ENCODE assay signal across 27 cellular contexts in the genomic region with DNA sequence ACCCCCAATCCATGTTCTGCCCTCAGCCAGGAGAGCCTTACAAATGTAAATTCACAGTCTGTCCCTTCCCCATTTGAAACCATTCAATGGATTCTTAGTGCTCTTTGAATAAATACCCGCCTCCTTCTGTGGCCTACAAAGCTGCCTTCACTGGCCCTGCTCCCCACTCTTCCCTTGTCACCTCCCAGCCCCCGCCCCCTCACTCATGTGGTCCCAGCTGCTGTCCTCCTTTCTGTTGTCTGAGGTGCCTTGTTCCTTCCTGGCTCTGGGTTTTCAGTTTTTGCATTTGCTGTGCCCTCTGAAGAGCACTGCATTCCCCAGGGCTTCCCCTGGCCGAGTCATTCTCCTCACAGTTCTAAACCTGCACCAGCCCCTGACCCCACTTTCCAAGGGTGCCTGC. TPM values are rescaled to one million over a fixed set of nuclear protein-coding genes. Genes with fewer than 3 reads are reported as not detected.
DNase-seq lines count a peak whose midpoint lies in the region; ATAC-seq, FAIRE-seq and TF ChIP-seq lines count a peak whose summit lies in the region.
"Had no signal": no experiment of that assay in that cellular context is flagged by ENCODE, and none has a peak within 500 bp of the region (broad histone marks: within the 10 kb centered on the region; RNA-seq: fewer than 3 reads in every experiment).

No MANE protein-coding gene starts in this region.

- WGBS in IMR-90 (ENCODE audit: extremely low coverage in 2 of 2, insufficient read length in 1 of 2), 2 experiments, result 86% methylated on average over 1 of the region's 3 CpGs; no CpG with 5 or more reads in 1 of the 2 experiments
- WGBS in K562 (ENCODE audit: insufficient coverage, low coverage, missing lambda C conversion rate), result 39% methylated on average over 3 of the region's 3 CpGs

- no peak overlapping the region for H4K5ac ChIP-seq in IMR-90 (ENCODE audit: low read depth, low read length)

- no peak overlapping the region for H2BK20ac ChIP-seq in IMR-90 (ENCODE audit: low read depth, low read length)

- H3K18ac ChIP-seq in IMR-90 (ENCODE audit: low read depth, low read length), result no peak overlapping the region

- peak overlapping the region; percentile 29 for H3K4me3 Mint-ChIP-seq in neural crest cell
- H3K4me3 Mint-ChIP-seq in mesothelial cell of epicardium, result no peak overlapping the region
- H3K4me3 Mint-ChIP-seq: activated naive CD4-positive, alpha-beta T cell treated with anti-CD3 and anti-CD28 coated beads, Interleukin-2, amount 50 U/mL, for 24 hours; stimulated activated memory B cell treated with anti-CD40 and anti-IgM and Interleukin-4, amounts not matched to agents 10 μg/mL and 1 μg/mL and 100 μg/mL, for 72 hours had no signal

- H3K9me3 ChIP-seq in BLaER1 treated with 17β-estradiol and CSF1 and Interleukin-3, amounts not matched to agents 10 nM and 100 nM (replicated peaks in 1 of 11), result peaks cover 0 to 24% (median 9%) of the 10 kb centered on the region in 11 experiments; a peak in 12 of 22 replicates
- H3K9me3 ChIP-seq in IMR-90 (ENCODE audit: control insufficient read depth, insufficient read depth, low read length) (no peaks in the 10 kb centered on the region; the same call in 1 of the 2 replicates), K562 (replicated peaks; ENCODE audit: control insufficient read depth, insufficient read depth, low read depth, low read length) (no peaks in the 10 kb centered on the region)
- H3K9me3 ChIP-seq: esophagus squamous epithelium, thoracic aorta had no signal

- H3K4me1 ChIP-seq in BLaER1 treated with 17β-estradiol and CSF1 and Interleukin-3, amounts not matched to agents 10 nM and 100 nM, result peaks cover 40 to 51% (median 45%) of the 10 kb centered on the region in 10 experiments
- H3K4me1 ChIP-seq in IMR-90 (ENCODE audit: control insufficient read depth, insufficient read depth, low read length), result peaks cover 5% of the 10 kb centered on the region
- peaks cover 28 to 31% of the 10 kb centered on the region in 2 experiments; a peak in 4 of 5 replicates for H3K4me1 ChIP-seq in K562 (replicated peaks in 1 of 2; ENCODE audit: control insufficient read depth in 2 of 2, insufficient read depth in 2 of 2, low read length in 2 of 2)

- H3K4me2 ChIP-seq in BLaER1 treated with 17β-estradiol and CSF1 and Interleukin-3, amounts not matched to agents 10 nM and 100 nM, result peak overlapping the region; percentile 42 to 76 (median 57)
- H3K4me2 ChIP-seq in IMR-90 (ENCODE audit: low read depth, low read length), result no peak overlapping the region
- no peak overlapping the region for H3K4me2 ChIP-seq in K562 (ENCODE audit: insufficient read depth, low read length)

- H4K20me1 ChIP-seq in BLaER1 treated with 17β-estradiol and CSF1 and Interleukin-3, amounts not matched to agents 10 nM and 100 nM, result peaks cover 0 to 15% (median 0%) of the 10 kb centered on the region in 11 experiments; a peak in 3 of 22 replicates
- H4K20me1 ChIP-seq in IMR-90 (ENCODE audit: insufficient read depth, low read length), result no peaks in the 10 kb centered on the region
- no peaks in the 10 kb centered on the region for H4K20me1 ChIP-seq in K562 (replicated peaks; ENCODE audit: control insufficient read depth, insufficient read depth, low read length)

- no peak for TF ChIP-seq EP300 in K562 (IDR thresholded peaks at IDR 0.05; ENCODE audit: low read length)

- H2AK5ac ChIP-seq in IMR-90 (ENCODE audit: low read depth, low read length), result no peak overlapping the region

- H3K79me2 ChIP-seq in K562 (ENCODE audit: control insufficient read depth, insufficient read depth, low read length), result no peaks in the 10 kb centered on the region

- in situ Hi-C loops in IMR-90 (cut with MboI; ENCODE audit: low sequenced_read_pairs) (no loop called here), K562 (cut with MboI) (no loop called here)

- H3K4ac ChIP-seq in IMR-90 (ENCODE audit: low read depth, low read length), result no peak overlapping the region

- H3K9ac ChIP-seq in BLaER1 treated with 17β-estradiol and CSF1 and Interleukin-3, amounts not matched to agents 10 nM and 100 nM, result no peak overlapping the region; a peak in 1 of 22 replicates
- no peak overlapping the region for H3K9ac ChIP-seq in IMR-90 (ENCODE audit: low read depth, low read length)
- H3K9ac ChIP-seq in K562 (ENCODE audit: insufficient read depth in 1 of 2, low read depth in 2 of 2, low read length in 2 of 2), result peak overlapping the region in 1 of 2 experiments; percentile 62; a peak in 1 of 4 replicates

- no peak overlapping the region for H3K4me3 ChIP-seq in BLaER1 treated with 17β-estradiol and CSF1 and Interleukin-3, amounts not matched to agents 10 nM and 100 nM
- H3K4me3 ChIP-seq in IMR-90 (ENCODE audit: insufficient read depth, low read depth, low read length), result no peak overlapping the region
- H3K4me3 ChIP-seq in K562, result no peak overlapping the region
- H3K4me3 ChIP-seq: cardiac muscle cell, esophagus squamous epithelium, spleen, thoracic aorta had no signal

- TF ChIP-seq RAD21 in IMR-90 (IDR thresholded peaks at IDR 0.05; ENCODE audit: low read length) (no peak), K562 (CRISPR knock-in tag; conservative IDR thresholded peaks at IDR 0.05 in 1 of 2, IDR thresholded peaks at IDR 0.05 in 1 of 2) (no peak)

- H2BK120ac ChIP-seq in IMR-90 (ENCODE audit: low read depth, low read length), result 0 out of 2 replicates have a peak overlapping the region, but pooled peaks have one; percentile 1

- dilution Hi-C loops in IMR-90 (cut with HindIII; ENCODE audit: low sequenced_read_pairs, unreplicated experiment), result no loop called here

- TF ChIP-seq CTCF in IMR-90 (conservative IDR thresholded peaks at IDR 0.05; ENCODE audit: low read depth, low read length) (no peak), K562 (IDR thresholded peaks at IDR 0.05 in 2 of 3, conservative IDR thresholded peaks at IDR 0.05 in 1 of 3; ENCODE audit: insufficient read depth in 2 of 3, low read depth in 1 of 3, low read length in 3 of 3) (no peak), neural crest cell (conservative IDR thresholded peaks at IDR 0.05) (no peak), mesothelial cell of epicardium (IDR thresholded peaks at IDR 0.05; ENCODE audit: unreplicated experiment) (no peak)

- H3K36me3 ChIP-seq in BLaER1 treated with 17β-estradiol and CSF1 and Interleukin-3, amounts not matched to agents 10 nM and 100 nM, result peaks cover 0 to 14% (median 9%) of the 10 kb centered on the region in 11 experiments; a peak in 20 of 22 replicates
- H3K36me3 ChIP-seq in IMR-90 (ENCODE audit: control insufficient read depth, insufficient read depth, low read length), result 0 out of 2 replicates have a peak, but pooled peaks cover 2% of the 10 kb centered on the region
- H3K36me3 ChIP-seq in K562 (ENCODE audit: control insufficient read depth, insufficient read depth, low read length), result peaks cover 14% of the 10 kb centered on the region; the same call in 2 of the 3 replicates
- H3K36me3 ChIP-seq: cardiac muscle cell, thoracic aorta had no signal

- no peak overlapping the region for H2AFZ ChIP-seq in IMR-90 (replicated peaks; ENCODE audit: low read length, poor library complexity)
- H2AFZ ChIP-seq in K562 (ENCODE audit: low read depth, low read length), result peak overlapping the region; percentile 54; the same call in 1 of the 2 replicates

- no peak overlapping the region for H4K8ac ChIP-seq in IMR-90 (ENCODE audit: low read depth in 2 of 2, low read length in 2 of 2)

- DNase-seq in IMR-90, result no peak
- peak in 1 of 4 experiments; percentile 24 for DNase-seq in K562 (ENCODE audit: extremely low read depth in 1 of 4, low spot score in 3 of 4)
- DNase-seq in neural crest cell (ENCODE audit: low read depth, low spot score), result no peak
- no peak for DNase-seq in NCI-H2029 treated with DMSO at 0.1 percent for 48 hours (lab: John Stamatoyannopoulos, UW)
- DNase-seq in NCI-H510A treated with DMSO at 0.1 percent for 48 hours (lab: John Stamatoyannopoulos, UW), result no peak
- DNase-seq in EL, result no peak
- DNase-seq in mesothelial cell of epicardium (ENCODE audit: low spot score in 2 of 2, unreplicated experiment in 2 of 2), result no peak
- DNase-seq: activated CD4-positive, alpha-beta T cell treated with anti-CD3 and anti-CD28 coated beads for 4 hours; activated T-cell treated with anti-CD3 and anti-CD28 coated beads, Interleukin-2, amount 50 U/mL, for 72 hours; anterior cingulate cortex; CD4-positive, CD25-positive, alpha-beta regulatory T cell; cortex of kidney; esophagus squamous epithelium; kidney glomerular epithelial cell; NCI-H1105; NCI-H2029; NCI-H2227 treated with DMSO at 0.1 percent for 48 hours; NCI-H748 treated with DMSO at 0.1 percent for 48 hours; nucleus accumbens; spleen; stimulated activated CD4-positive, alpha-beta T cell treated with anti-CD3 and anti-CD28 coated beads, Interleukin-4, amount 100 ng/mL, for 1 hour had no signal

- FAIRE-seq in K562 (lab: Jason Lieb, UNC), result no peak

- peaks cover 0 to 16% (median 14%) of the 10 kb centered on the region in 11 experiments; a peak in 18 of 22 replicates for H3K27me3 ChIP-seq in BLaER1 treated with 17β-estradiol and CSF1 and Interleukin-3, amounts not matched to agents 10 nM and 100 nM
- H3K27me3 ChIP-seq in IMR-90 (ENCODE audit: control insufficient read depth, insufficient read depth, low read length) (no peaks in the 10 kb centered on the region), K562 (ENCODE audit: control insufficient read depth in 2 of 2, insufficient read depth in 2 of 2, low read length in 2 of 2) (no peaks in the 10 kb centered on the region)
- H3K27me3 ChIP-seq: esophagus squamous epithelium, spleen had no signal

- peak overlapping the region; percentile 57 for H3K27ac Mint-ChIP-seq in neural crest cell (ENCODE audit: unreplicated experiment)
- H3K27ac Mint-ChIP-seq in mesothelial cell of epicardium, result no peak overlapping the region
- H3K27ac Mint-ChIP-seq: activated naive CD4-positive, alpha-beta T cell treated with anti-CD3 and anti-CD28 coated beads, Interleukin-2, amount 50 U/mL, for 24 hours; activated T-cell treated with anti-CD3 and anti-CD28 coated beads, Interleukin-2, amount 50 U/mL, for 72 hours had no signal

- CTCF ChIA-PET in IMR-90 (lab: Yijun Ruan, JAX) (no interaction called here), K562 (lab: Yijun Ruan, JAX; ENCODE audit: low intra/inter-chr PET ratio) (no interaction called here)

- H2BK5ac ChIP-seq in IMR-90 (ENCODE audit: low read depth, low read length, poor library complexity, severe bottlenecking), result no peak overlapping the region

- BruUV-seq in IMR-90 (replicated peaks; lab: Mats Ljungman, UMichigan) (no TSS peak), K562 (replicated peaks; lab: Mats Ljungman, UMichigan) (no TSS peak)

- H3K9me1 ChIP-seq in IMR-90 (ENCODE audit: insufficient read depth, low read length), result peaks cover 14% of the 10 kb centered on the region; the same call in 1 of the 2 replicates
- no peaks in the 10 kb centered on the region for H3K9me1 ChIP-seq in K562 (ENCODE audit: control insufficient read depth, insufficient read depth, low read length)

- H3K79me1 ChIP-seq in IMR-90 (ENCODE audit: low read depth in 1 of 2, low read length in 2 of 2), result no peaks in the 10 kb centered on the region

- H2BK15ac ChIP-seq in IMR-90 (ENCODE audit: low read depth, low read length), result no peak overlapping the region

- POLR2A ChIA-PET in IMR-90 (lab: Charles Lee; ENCODE audit: unreplicated experiment) (interaction anchor here (0.6 kb wide), 1 partner anchor 25 kb away, joined by 9 read pairs; no protein-coding TSS in a partner anchor), K562 (lab: Yijun Ruan, JAX) (interaction anchor here (1.0 to 6.2 kb wide), 3 partner anchors 9 to 15 kb away, joined by 3 to 67 read pairs (median 26); partner anchors contain the start of genes IFT122 and MBD4)

- H3K27me3 Mint-ChIP-seq in neural crest cell (ENCODE audit: low read depth) (peaks cover 6% of the 10 kb centered on the region), mesothelial cell of epicardium (ENCODE audit: low read depth) (peaks cover 14% of the 10 kb centered on the region)
- H3K27me3 Mint-ChIP-seq: stimulated activated memory B cell treated with anti-CD40 and anti-IgM and Interleukin-4, amounts not matched to agents 10 μg/mL and 1 μg/mL and 100 μg/mL, for 72 hours had no signal

- no peak overlapping the region for H3K14ac ChIP-seq in IMR-90 (replicated peaks; ENCODE audit: low read depth, low read length)

- TF ChIP-seq POLR2A in IMR-90 (IDR thresholded peaks at IDR 0.05; ENCODE audit: low read depth, low read length) (no peak), K562 (conservative IDR thresholded peaks at IDR 0.05) (no peak)

- no peak overlapping the region for H2AK9ac ChIP-seq in IMR-90 (replicated peaks; ENCODE audit: low read depth, low read length, poor library complexity)

- ATAC-seq in IMR-90 (ENCODE audit: low read depth) (no peak), K562 (no peak)
- ATAC-seq: SK-N-SH treated with all-trans-retinoic acid at 6 μM for 48 hours; stimulated activated memory B cell treated with anti-CD40 and anti-IgM and Interleukin-4, amounts not matched to agents 10 μg/mL and 1 μg/mL and 100 μg/mL, for 72 hours had no signal

- H3K4me1 Mint-ChIP-seq in neural crest cell (peaks cover 49% of the 10 kb centered on the region), mesothelial cell of epicardium (peaks cover 12% of the 10 kb centered on the region)

- H3K36me3 Mint-ChIP-seq in neural crest cell (ENCODE audit: low read depth) (peaks cover 6% of the 10 kb centered on the region), mesothelial cell of epicardium (no peaks in the 10 kb centered on the region)

- intact Hi-C loops in IMR-90 (cut with micrococcal nuclease) (no loop called here), K562 (cut with micrococcal nuclease) (no loop called here)

- H3K56ac ChIP-seq in IMR-90 (ENCODE audit: extremely low read depth, insufficient read depth, low read length), result no peak overlapping the region

- no peak overlapping the region for H3K23ac ChIP-seq in IMR-90 (ENCODE audit: low read depth, low read length)

- peak overlapping the region in 10 of 11 experiments; percentile 20 to 78 (median 60); a peak in 17 of 22 replicates for H3K27ac ChIP-seq in BLaER1 treated with 17β-estradiol and CSF1 and Interleukin-3, amounts not matched to agents 10 nM and 100 nM
- H3K27ac ChIP-seq in IMR-90 (ENCODE audit: insufficient read depth, low read length) (no peak overlapping the region), K562 (ENCODE audit: extremely low read depth, low read depth, low read length) (no peak overlapping the region)
- H3K27ac ChIP-seq: cardiac muscle cell, esophagus squamous epithelium, thoracic aorta had no signal

- H4K91ac ChIP-seq in IMR-90 (ENCODE audit: insufficient read depth, low read depth, low read length), result no peak overlapping the region

- H3K9me3 Mint-ChIP-seq in neural crest cell, result no peaks in the 10 kb centered on the region
- H3K9me3 Mint-ChIP-seq in mesothelial cell of epicardium, result no peaks in the 10 kb centered on the region
- H3K9me3 Mint-ChIP-seq: activated naive CD4-positive, alpha-beta T cell treated with anti-CD3 and anti-CD28 coated beads, Interleukin-2, amount 50 U/mL, for 24 hours had no signal

RNA-seq across cellular contexts. Expression of gene EFCAB12, which starts 3.2 kb away (rescaled TPM):
- total RNA-seq in IMR-90 (2012; rRNA removed) (under 0.01 TPM in 2 replicates), K562 (2014; rRNA removed) (0.45 and 0.54 TPM in 2 replicates), K562 (2014; rRNA removed; fragmentation: Illumina TruSeq; extraction: Trizol) (0.29 and 0.44 TPM in 2 replicates), K562 (2015; rRNA removed; fragmentation: Illumina TruSeq; extraction: Trizol) (0.72 and 0.76 TPM in 2 replicates), K562 (2021) (0.95 and 1.1 TPM in 2 replicates), neural crest cell (3.1 and 4.0 TPM in 2 replicates), mesothelial cell of epicardium (0.74 to 1.1 TPM (median 0.80 TPM) in 3 replicates)
- polyA plus RNA-seq in IMR-90 (2012; rRNA removed) (0.09 and 0.17 TPM in 2 replicates), K562 (2011; rRNA removed) (0.56 and 0.57 TPM in 2 replicates), K562 (2014; fragmentation: Illumina TruSeq; extraction: Trizol) (0.76 and 0.95 TPM in 2 replicates), K562 (2014; fragmentation: Nextera tagmentation; extraction: Ambion mirVana) (under 1 TPM in 1 of 2 experiments, not detected in 1; 0.08 TPM), K562 (2014; rRNA removed) (0.56 and 0.69 TPM in 2 replicates)
- 0.02 and 0.04 TPM in 2 replicates for polyA plus RNA-seq in IMR-90 (2012; cell fraction: cytosol; rRNA removed)
- polyA plus RNA-seq in IMR-90 (2012; cell fraction: nucleus; rRNA removed; ENCODE audit: low replicate concordance), result 0.41 and 0.62 TPM in 2 replicates
- total RNA-seq in K562 (2011; cell fraction: chromatin; rRNA removed; ENCODE audit: low replicate concordance), result 2.6 and 4.9 TPM in 2 replicates
- total RNA-seq in K562 (2011; cell fraction: nucleolus; rRNA removed), result 1.3 and 1.5 TPM in 2 replicates
- total RNA-seq in K562 (2011; cell fraction: nucleoplasm; rRNA removed), result 2.2 and 4.1 TPM in 2 replicates
- polyA plus RNA-seq in K562 (2011; cell fraction: cytosol; rRNA removed), result 0.31 and 0.46 TPM in 2 replicates
- polyA plus RNA-seq in K562 (2011; cell fraction: nucleus; rRNA removed), result 2.7 and 8.5 TPM in 2 replicates
- polyA plus RNA-seq in K562 (2012), result 1.3 and 1.5 TPM in 2 replicates
- polyA minus RNA-seq in K562 (2011; rRNA and poly(A)+ RNA removed), result 0.46 and 0.93 TPM in 2 replicates
- polyA minus RNA-seq in K562 (2011; cell fraction: cytosol; rRNA and poly(A)+ RNA removed), result not detected in 2 replicates
- polyA minus RNA-seq in K562 (2011; cell fraction: nucleus; rRNA and poly(A)+ RNA removed), result 1.4 and 1.5 TPM in 2 replicates

RNA-seq across cellular contexts. Expression of gene MBD4, which starts 14.5 kb away (rescaled TPM):
- total RNA-seq in IMR-90 (2012; rRNA removed) (13.8 and 22.2 TPM in 2 replicates), K562 (2014; rRNA removed) (28.4 and 32.8 TPM in 2 replicates), K562 (2014; rRNA removed; fragmentation: Illumina TruSeq; extraction: Trizol) (41.7 and 49.6 TPM in 2 replicates), K562 (2015; rRNA removed; fragmentation: Illumina TruSeq; extraction: Trizol) (47.4 and 55.1 TPM in 2 replicates), K562 (2021) (36.3 and 37.9 TPM in 2 replicates), neural crest cell (37.8 and 39.5 TPM in 2 replicates), mesothelial cell of epicardium (26.6 to 27.1 TPM (median 26.6 TPM) in 3 replicates)
- polyA plus RNA-seq in IMR-90 (2012; rRNA removed) (14.9 and 15.0 TPM in 2 replicates), K562 (2011; rRNA removed) (60.2 and 63.9 TPM in 2 replicates), K562 (2014; fragmentation: Illumina TruSeq; extraction: Trizol) (43.5 and 49.1 TPM in 2 replicates), K562 (2014; fragmentation: Nextera tagmentation; extraction: Ambion mirVana) (10 to 100 TPM; 13.3 to 16.6 TPM), K562 (2014; rRNA removed) (39.0 and 48.0 TPM in 2 replicates)
- 6.9 and 10.6 TPM in 2 replicates for polyA plus RNA-seq in IMR-90 (2012; cell fraction: cytosol; rRNA removed)
- polyA plus RNA-seq in IMR-90 (2012; cell fraction: nucleus; rRNA removed; ENCODE audit: low replicate concordance), result 30.3 and 65.5 TPM in 2 replicates
- 34.9 and 102 TPM in 2 replicates for total RNA-seq in K562 (2011; cell fraction: chromatin; rRNA removed; ENCODE audit: low replicate concordance)
- 20.8 and 23.4 TPM in 2 replicates for total RNA-seq in K562 (2011; cell fraction: nucleolus; rRNA removed)
- total RNA-seq in K562 (2011; cell fraction: nucleoplasm; rRNA removed), result 40.0 and 49.9 TPM in 2 replicates
- polyA plus RNA-seq in K562 (2011; cell fraction: cytosol; rRNA removed), result 13.2 and 24.9 TPM in 2 replicates
- 94.0 and 147 TPM in 2 replicates for polyA plus RNA-seq in K562 (2011; cell fraction: nucleus; rRNA removed)
- polyA plus RNA-seq in K562 (2012), result 27.5 and 38.7 TPM in 2 replicates
- 46.8 and 52.4 TPM in 2 replicates for polyA minus RNA-seq in K562 (2011; rRNA and poly(A)+ RNA removed)
- 12.2 and 21.6 TPM in 2 replicates for polyA minus RNA-seq in K562 (2011; cell fraction: cytosol; rRNA and poly(A)+ RNA removed)
- 42.0 and 96.6 TPM in 2 replicates for polyA minus RNA-seq in K562 (2011; cell fraction: nucleus; rRNA and poly(A)+ RNA removed)

RNA-seq across cellular contexts. Expression of gene IFT122, which starts 14.8 kb away (rescaled TPM):
- total RNA-seq in IMR-90 (2012; rRNA removed) (27.2 and 28.0 TPM in 2 replicates), K562 (2014; rRNA removed) (7.0 and 8.8 TPM in 2 replicates), K562 (2014; rRNA removed; fragmentation: Illumina TruSeq; extraction: Trizol) (7.1 and 8.4 TPM in 2 replicates), K562 (2015; rRNA removed; fragmentation: Illumina TruSeq; extraction: Trizol) (7.7 and 8.2 TPM in 2 replicates), K562 (2021) (11.1 and 12.9 TPM in 2 replicates), neural crest cell (44.9 and 49.3 TPM in 2 replicates), mesothelial cell of epicardium (41.9 to 48.0 TPM (median 45.8 TPM) in 3 replicates)
- polyA plus RNA-seq in IMR-90 (2012; rRNA removed) (16.8 and 17.1 TPM in 2 replicates), K562 (2011; rRNA removed) (11.5 and 15.5 TPM in 2 replicates), K562 (2014; fragmentation: Illumina TruSeq; extraction: Trizol) (8.4 and 9.0 TPM in 2 replicates), K562 (2014; fragmentation: Nextera tagmentation; extraction: Ambion mirVana) (1 to 10 TPM; 2.4 to 7.0 TPM), K562 (2014; rRNA removed) (9.6 and 11.1 TPM in 2 replicates)
- polyA plus RNA-seq in IMR-90 (2012; cell fraction: cytosol; rRNA removed), result 12.3 and 16.3 TPM in 2 replicates
- polyA plus RNA-seq in IMR-90 (2012; cell fraction: nucleus; rRNA removed; ENCODE audit: low replicate concordance), result 63.8 and 113 TPM in 2 replicates
- 118 and 123 TPM in 2 replicates for total RNA-seq in K562 (2011; cell fraction: chromatin; rRNA removed; ENCODE audit: low replicate concordance)
- total RNA-seq in K562 (2011; cell fraction: nucleolus; rRNA removed), result 58.6 and 64.5 TPM in 2 replicates
- total RNA-seq in K562 (2011; cell fraction: nucleoplasm; rRNA removed), result 64.7 and 77.3 TPM in 2 replicates
- polyA plus RNA-seq in K562 (2011; cell fraction: cytosol; rRNA removed), result 11.0 and 12.7 TPM in 2 replicates
- polyA plus RNA-seq in K562 (2011; cell fraction: nucleus; rRNA removed), result 45.8 and 67.6 TPM in 2 replicates
- polyA plus RNA-seq in K562 (2012), result 12.8 and 21.8 TPM in 2 replicates
- 26.7 and 28.2 TPM in 2 replicates for polyA minus RNA-seq in K562 (2011; rRNA and poly(A)+ RNA removed)
- polyA minus RNA-seq in K562 (2011; cell fraction: cytosol; rRNA and poly(A)+ RNA removed), result 7.8 and 15.9 TPM in 2 replicates
- polyA minus RNA-seq in K562 (2011; cell fraction: nucleus; rRNA and poly(A)+ RNA removed), result 24.5 and 32.7 TPM in 2 replicates

Comparison
In these comparisons a context has a peak if more than half of its experiments do, and no peak if none do; other contexts are left out.
1. H3K27ac ChIP-seq: peak in BLaER1 treated with 17β-estradiol and CSF1 and Interleukin-3, amounts not matched to agents 10 nM and 100 nM (10 of 11); none in IMR-90 (single experiment) and K562 (single experiment).
2. H3K4me2 ChIP-seq: peak in BLaER1 treated with 17β-estradiol and CSF1 and Interleukin-3, amounts not matched to agents 10 nM and 100 nM (11 of 11); none in IMR-90 (single experiment) and K562 (single experiment).